In genomic region chr9:63817622-63818518, GRCh38 we compare ENCODE assay signal across 9 cellular contexts.
DNase-seq lines count a peak whose midpoint lies in the region; ATAC-seq and TF ChIP-seq lines count a peak whose summit lies in the region.
"Had no signal": no experiment of that assay in that cellular context is flagged by ENCODE, and none has a peak within 500 bp of the region (broad histone marks: within the 10 kb centered on the region; RNA-seq: fewer than 3 reads in every experiment).

No MANE protein-coding gene starts in this region.

- peaks cover 40% of the 10 kb centered on the region for H3K27me3 ChIP-seq in neutrophil
- no peaks in the 10 kb centered on the region for H3K27me3 ChIP-seq in thoracic aorta (replicated peaks; ENCODE audit: insufficient read depth)
- H3K27me3 ChIP-seq: BLaER1 had no signal

- peak overlapping the region; percentile 13 for H3K4me3 ChIP-seq in fibroblast of villous mesenchyme (ENCODE audit: low read depth, low read length)
- H3K4me3 ChIP-seq in neutrophil (ENCODE audit: low read depth in 1 of 2, low read length in 1 of 2) = peak overlapping the region; percentile 64 to 68
- H3K4me3 ChIP-seq in thoracic aorta = peak overlapping the region; percentile 1
- H3K4me3 ChIP-seq: BLaER1 had no signal

- H3K4me1 ChIP-seq in neutrophil (ENCODE audit: control insufficient read depth in 1 of 2, insufficient read depth in 1 of 2, low read depth in 1 of 2, low read length in 1 of 2) (peaks cover 3 to 6% of the 10 kb centered on the region in 2 experiments), thoracic aorta (ENCODE audit: control insufficient read depth in 1 of 2, low read depth in 2 of 2) (no peaks in the 10 kb centered on the region)
- H3K4me1 ChIP-seq: BLaER1 had no signal

- H3K27ac ChIP-seq in neutrophil = peak overlapping the region; percentile 76
- no peak overlapping the region for H3K27ac ChIP-seq in thoracic aorta
- H3K27ac ChIP-seq: BLaER1 had no signal

- ATAC-seq in GM19351 (IDR thresholded peaks at IDR 0.05; ENCODE audit: unreplicated experiment) (peak; percentile 63), HG03457 (IDR thresholded peaks at IDR 0.05; ENCODE audit: unreplicated experiment) (peak; percentile 55), thoracic aorta (ENCODE audit: insufficient number of reproducible peaks, low FRiP score, low read depth) (no peak)

- TF ChIP-seq CTCF in fibroblast of villous mesenchyme (IDR thresholded peaks at IDR 0.05; ENCODE audit: insufficient read depth, low read depth, low read length) = no peak
- TF ChIP-seq CTCF in neutrophil (IDR thresholded peaks at IDR 0.05) = no peak
- no peak for TF ChIP-seq CTCF in thoracic aorta (IDR thresholded peaks at IDR 0.05)

- H3K9me3 ChIP-seq in neutrophil (peaks cover 6% of the 10 kb centered on the region), thoracic aorta (peaks cover 16% of the 10 kb centered on the region)

- DNase-seq in 8988T (peak; percentile 20), fibroblast of villous mesenchyme (ENCODE audit: low read depth) (no peak), thoracic aorta (ENCODE audit: low spot score) (no peak), NCI-H1092 treated with DMSO at 0.1 percent for 48 hours (lab: John Stamatoyannopoulos, UW) (no peak)
- peak; percentile 27 for DNase-seq in activated CD8-positive, alpha-beta memory T cell treated with anti-CD3 and anti-CD28 coated beads, Interleukin-2, amount 50 U/mL, for 1 hour (ENCODE audit: extremely low read depth)

- H3K36me3 ChIP-seq in neutrophil (no peaks in the 10 kb centered on the region), thoracic aorta (no peaks in the 10 kb centered on the region)
- H3K36me3 ChIP-seq: BLaER1 had no signal

Comparison
In these comparisons a context has a peak if more than half of its experiments do, and no peak if none do; other contexts are left out.
1. DNase-seq: peak in 8988T (single experiment) and activated CD8-positive, alpha-beta memory T cell treated with anti-CD3 and anti-CD28 coated beads, Interleukin-2, amount 50 U/mL, for 1 hour (single experiment); none in fibroblast of villous mesenchyme (single experiment), thoracic aorta (single experiment) and NCI-H1092 treated with DMSO at 0.1 percent for 48 hours (single experiment).
2. H3K4me3 ChIP-seq: peak in every context shown above with its lines; median percentile 66 in neutrophil; 13 in fibroblast of villous mesenchyme; 1 in thoracic aorta.